11 cellular contexts compared by ENCODE assay signal in genomic region chr12:99433155-99433554, GRCh38.
"Had no signal": no experiment of that assay in that cellular context is flagged by ENCODE, and none has a peak within 500 bp of the region (broad histone marks: within the 10 kb centered on the region; RNA-seq: fewer than 3 reads in every experiment).

No MANE protein-coding gene starts in this region.

- H3K9ac ChIP-seq: KMS-11 had no signal

- FAIRE-seq: H1, H54 had no signal

- H3K4me3 ChIP-seq: GM23338 had no signal

- H3K4me2 ChIP-seq: GM23338, KMS-11 had no signal

- DNase-seq: H9, HCEC 1CT, HFFc6, IMR-90, Karpas-422, KBM-7 had no signal

- H2AFZ ChIP-seq: GM23338 had no signal

- ATAC-seq: GM23338 had no signal

- H3K27ac ChIP-seq: HL-60, KMS-11 had no signal
